Comparison of ENCODE assay signal across 20 cellular contexts in the genomic region with DNA sequence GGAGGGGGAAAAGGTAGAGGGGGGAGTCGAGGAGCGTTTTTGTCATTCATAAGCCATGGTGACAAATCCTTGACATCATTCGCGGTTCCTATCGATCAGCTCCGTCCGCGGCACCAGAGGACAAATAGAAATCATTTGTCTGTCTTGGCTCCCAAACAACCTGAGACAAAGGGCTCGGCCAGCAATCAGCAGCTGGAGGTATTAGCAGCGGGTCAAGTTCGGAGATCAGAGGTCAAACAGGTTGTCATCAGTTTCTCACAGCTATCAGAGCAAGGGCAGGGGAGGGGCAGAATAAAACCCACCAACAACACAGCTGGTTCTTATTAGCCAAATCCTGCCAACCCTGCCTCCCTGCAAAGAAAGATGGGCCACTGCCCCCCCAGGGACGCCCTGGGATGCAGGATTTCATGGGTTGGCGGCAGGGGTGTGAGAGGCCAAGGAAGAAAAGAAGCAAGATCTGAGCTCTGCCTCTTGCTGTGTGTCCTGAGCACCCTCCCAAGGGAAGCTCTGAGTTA.
"Had no signal": no experiment of that assay in that cellular context is flagged by ENCODE, and none has a peak within 500 bp of the region (broad histone marks: within the 10 kb centered on the region; RNA-seq: fewer than 3 reads in every experiment).

No MANE protein-coding gene starts in this region.

- H3K9me3 Mint-ChIP-seq: central memory CD8-positive, alpha-beta T cell; effector memory CD8-positive, alpha-beta T cell had no signal

- DNase-seq: activated CD4-positive, alpha-beta T cell treated with anti-CD3 and anti-CD28 coated beads for 1 hour; activated T-cell treated with anti-CD3 and anti-CD28 coated beads, Interleukin-2, amount 50 U/mL, for 1 hour; adrenal gland; dorsolateral prefrontal cortex; effector memory CD8-positive, alpha-beta T cell; glutamatergic neuron; psoas muscle; stimulated activated CD4-positive, alpha-beta T cell treated with anti-CD3 and anti-CD28 coated beads, Interleukin-4, amount 100 ng/mL, for 24 hours; stimulated activated naive CD8-positive, alpha-beta T cell treated with anti-CD3 and anti-CD28 coated beads, Interleukin-15, Interleukin-2, amounts not matched to agents 100 U/mL and 50 U/mL, for 24 hours; upper lobe of right lung had no signal

- H3K27me3 ChIP-seq: right atrium auricular region had no signal

- H3K4me3 Mint-ChIP-seq: activated naive CD8-positive, alpha-beta T cell; central memory CD8-positive, alpha-beta T cell; effector memory CD8-positive, alpha-beta T cell; memory B cell had no signal

- H3K27ac Mint-ChIP-seq: activated naive CD8-positive, alpha-beta T cell; effector memory CD8-positive, alpha-beta T cell; memory B cell had no signal

- H3K79me2 ChIP-seq: hepatocyte had no signal

- H3K27ac ChIP-seq: adrenal gland, breast epithelium, dorsolateral prefrontal cortex, esophagus muscularis mucosa, hepatocyte, psoas muscle, right atrium auricular region, upper lobe of right lung had no signal

- H3K4me3 ChIP-seq: adrenal gland, breast epithelium, dorsolateral prefrontal cortex, esophagus muscularis mucosa, hepatocyte, psoas muscle, right atrium auricular region, upper lobe of right lung had no signal

- H3K4me1 ChIP-seq: adrenal gland, breast epithelium, esophagus muscularis mucosa, psoas muscle, right atrium auricular region, upper lobe of right lung had no signal

- FAIRE-seq: astrocyte, colon, frontal cortex had no signal

- H2AFZ ChIP-seq: hepatocyte had no signal

- ATAC-seq: effector memory CD8-positive, alpha-beta T cell; psoas muscle; stimulated activated naive CD8-positive, alpha-beta T cell treated with anti-CD3 and anti-CD28 coated beads, Interleukin-15, Interleukin-2, amounts not matched to agents 100 U/mL and 50 U/mL, for 24 hours; upper lobe of right lung had no signal

- H3K4me1 Mint-ChIP-seq: central memory CD8-positive, alpha-beta T cell; memory B cell had no signal

- H3K4me2 ChIP-seq: hepatocyte had no signal

- H3K36me3 ChIP-seq: adrenal gland, breast epithelium, esophagus muscularis mucosa, right atrium auricular region, upper lobe of right lung had no signal

- H3K9me3 ChIP-seq: adrenal gland, breast epithelium, psoas muscle, upper lobe of right lung had no signal

- H3K36me3 Mint-ChIP-seq: activated naive CD8-positive, alpha-beta T cell; memory B cell had no signal
